Comparison of ENCODE assay signal across 8 cellular contexts in genomic region chr5:159100022-159100927, GRCh38.
DNase-seq lines count a peak whose midpoint lies in the region; ATAC-seq lines count a peak whose summit lies in the region.

No MANE protein-coding gene starts in this region.

- ATAC-seq in GM18498 (IDR thresholded peaks at IDR 0.05; ENCODE audit: unreplicated experiment) (peak; percentile 65), HG02870 (IDR thresholded peaks at IDR 0.05; ENCODE audit: unreplicated experiment) (peak; percentile 63)
- ATAC-seq in activated CD4-positive, CD25-positive, alpha-beta regulatory T cell treated with anti-CD3 and anti-CD28 coated beads, Interleukin-2, amount 50 U/mL, for 24 hours = peak; percentile 77 to 83

- DNase-seq in NCI-H2029 (lab: John Stamatoyannopoulos, UW) (peak; percentile 24), cerebellar nuclear complex (lab: John Stamatoyannopoulos, UW) (peak; percentile 56 to 83), kidney glomerular epithelial cell (lab: John Stamatoyannopoulos, UW) (peak; percentile 87), middle frontal gyrus (ENCODE audit: extremely low spot score, low spot score) (no peak)
- peak; percentile 63 to 77 for DNase-seq in stimulated activated CD4-positive, alpha-beta T cell treated with anti-CD3 and anti-CD28 coated beads, Interleukin-15, amount 100 ng/mL, for 48 hours (ENCODE audit: low read depth in 2 of 2)
